18 cellular contexts compared by ENCODE assay signal in the genomic region with DNA sequence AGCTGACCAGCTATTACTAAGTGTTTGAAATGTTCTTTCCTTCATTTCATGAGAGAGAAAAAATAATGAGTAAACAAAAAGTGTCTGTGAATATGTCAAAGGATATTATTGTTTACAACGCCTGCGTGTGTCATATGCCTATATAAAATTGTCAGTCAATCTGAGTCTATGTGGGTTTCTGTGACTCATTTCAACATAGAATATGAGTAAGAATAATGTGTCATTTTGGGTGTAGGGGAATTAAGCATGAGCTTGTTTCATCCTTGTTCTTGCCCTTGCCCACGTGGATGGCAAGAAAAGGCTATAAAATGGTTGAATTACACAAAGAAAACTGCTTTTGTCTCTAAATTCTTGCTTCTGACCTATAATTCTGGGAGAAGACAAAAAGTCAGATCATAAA.
DNase-seq lines count a peak whose midpoint lies in the region; ATAC-seq and TF ChIP-seq lines count a peak whose summit lies in the region.
"Had no signal": no experiment of that assay in that cellular context is flagged by ENCODE, and none has a peak within 500 bp of the region (broad histone marks: within the 10 kb centered on the region; RNA-seq: fewer than 3 reads in every experiment).

No MANE protein-coding gene starts in this region.

- no peaks in the 10 kb centered on the region for H3K27me3 ChIP-seq in prostate gland (replicated peaks; ENCODE audit: insufficient read depth)
- H3K27me3 ChIP-seq: heart right ventricle, pancreas, suprapubic skin had no signal

- H3K4me3 ChIP-seq in prostate gland = no peak overlapping the region
- H3K4me3 ChIP-seq: heart right ventricle, pancreas, skin epidermis, suprapubic skin had no signal

- H3K27ac ChIP-seq in prostate gland = no peak overlapping the region
- H3K27ac ChIP-seq: heart right ventricle, pancreas, skin epidermis, suprapubic skin had no signal

- DNase-seq in M059J (ENCODE audit: low read depth) (peak; percentile 1), NCI-H82 (lab: John Stamatoyannopoulos, UW) (no peak), prostate gland (ENCODE audit: low spot score) (no peak)
- DNase-seq: activated CD8-positive, alpha-beta memory T cell treated with anti-CD3 and anti-CD28 coated beads, Interleukin-2, amount 10 ng/mL, durations not matched to agents 7 days and 5 days; activated gamma-delta T cell; effector CD4-positive, alpha-beta T cell; heart right ventricle; Kasumi-1; naive thymus-derived CD4-positive, alpha-beta T cell; NCI-H146; pancreas; stimulated activated CD4-positive, alpha-beta T cell treated with anti-CD3 and anti-CD28 coated beads, Interleukin-4, amount 100 ng/mL, for 24 hours had no signal

- WGBS in prostate gland = 40% methylated on average over 3 of the region's 3 CpGs

- no peaks in the 10 kb centered on the region for H3K4me1 ChIP-seq in prostate gland (replicated peaks)
- H3K4me1 ChIP-seq: heart right ventricle, pancreas, suprapubic skin had no signal

- TF ChIP-seq POLR2A in prostate gland (IDR thresholded peaks at IDR 0.05) = no peak

- no peaks in the 10 kb centered on the region for H3K36me3 ChIP-seq in prostate gland
- H3K36me3 ChIP-seq: heart right ventricle, pancreas, suprapubic skin had no signal

- intact Hi-C loops in prostate gland (cut with DNase I) = no loop called here

- ATAC-seq in GM18519 (IDR thresholded peaks at IDR 0.05; ENCODE audit: low FRiP score, unreplicated experiment) (peak; percentile 54), HG02759 (IDR thresholded peaks at IDR 0.05; ENCODE audit: unreplicated experiment) (peak; percentile 68), esophagus mucosa (peak; percentile 89), HG03095 (IDR thresholded peaks at IDR 0.05; ENCODE audit: unreplicated experiment) (no peak)
- ATAC-seq: activated CD8-positive, alpha-beta memory T cell treated with anti-CD3 and anti-CD28 coated beads, Interleukin-2, amount 10 ng/mL, durations not matched to agents 7 days and 5 days; heart right ventricle; naive thymus-derived CD4-positive, alpha-beta T cell; pancreas had no signal

- no peak for TF ChIP-seq CTCF in prostate gland (IDR thresholded peaks at IDR 0.05)

- H3K9me3 ChIP-seq in prostate gland = no peaks in the 10 kb centered on the region
- H3K9me3 ChIP-seq: pancreas, suprapubic skin had no signal
